Comparison of ENCODE assay signal across 8 cellular contexts in genomic region chr2:235669269-235669831, GRCh38.
DNase-seq lines count a peak whose midpoint lies in the region; ATAC-seq and TF ChIP-seq lines count a peak whose summit lies in the region.

No MANE protein-coding gene starts in this region.

- ATAC-seq in GM21390 (IDR thresholded peaks at IDR 0.05; ENCODE audit: unreplicated experiment): no peak
- no peak for ATAC-seq in GM19397 (IDR thresholded peaks at IDR 0.05; ENCODE audit: unreplicated experiment)

- peak overlapping the region; percentile 25 for H3K4me3 ChIP-seq in epithelial cell of esophagus (ENCODE audit: low read length)

- TF ChIP-seq CTCF in epithelial cell of esophagus (IDR thresholded peaks at IDR 0.05; ENCODE audit: insufficient read depth, low read depth, low read length, missing control alignments): no peak

- DNase-seq in EH (ENCODE audit: low read depth) (peak; percentile 67), NCI-H1930 (lab: John Stamatoyannopoulos, UW) (peak; percentile 63 to 82), epithelial cell of esophagus (ENCODE audit: low read depth) (peak; percentile 95), lung microvascular endothelial cell (ENCODE audit: low read depth in 2 of 2) (peak; percentile 75 to 84)
- peak; percentile 15 for DNase-seq in activated CD4-positive, alpha-beta T cell treated with anti-CD3 and anti-CD28 coated beads, Interleukin-2, amount 50 U/mL, for 1 hour
- peak; percentile 37 for DNase-seq in stimulated activated CD8-positive, alpha-beta memory T cell treated with anti-CD3 and anti-CD28 coated beads, Interleukin-4, amount 100 ng/mL, for 24 hours (ENCODE audit: low read depth)

Comparison
In these comparisons a context has a peak if more than half of its experiments do, and no peak if none do; other contexts are left out.
1. DNase-seq: peak in every context shown above with its lines; median percentile 95 in epithelial cell of esophagus; 80 in lung microvascular endothelial cell; 72 in NCI-H1930; 67 in EH; 37 in stimulated activated CD8-positive, alpha-beta memory T cell treated with anti-CD3 and anti-CD28 coated beads, Interleukin-4, amount 100 ng/mL, for 24 hours; 15 in activated CD4-positive, alpha-beta T cell treated with anti-CD3 and anti-CD28 coated beads, Interleukin-2, amount 50 U/mL, for 1 hour.